Comparison of ENCODE assay signal across 11 cellular contexts in the genomic region with DNA sequence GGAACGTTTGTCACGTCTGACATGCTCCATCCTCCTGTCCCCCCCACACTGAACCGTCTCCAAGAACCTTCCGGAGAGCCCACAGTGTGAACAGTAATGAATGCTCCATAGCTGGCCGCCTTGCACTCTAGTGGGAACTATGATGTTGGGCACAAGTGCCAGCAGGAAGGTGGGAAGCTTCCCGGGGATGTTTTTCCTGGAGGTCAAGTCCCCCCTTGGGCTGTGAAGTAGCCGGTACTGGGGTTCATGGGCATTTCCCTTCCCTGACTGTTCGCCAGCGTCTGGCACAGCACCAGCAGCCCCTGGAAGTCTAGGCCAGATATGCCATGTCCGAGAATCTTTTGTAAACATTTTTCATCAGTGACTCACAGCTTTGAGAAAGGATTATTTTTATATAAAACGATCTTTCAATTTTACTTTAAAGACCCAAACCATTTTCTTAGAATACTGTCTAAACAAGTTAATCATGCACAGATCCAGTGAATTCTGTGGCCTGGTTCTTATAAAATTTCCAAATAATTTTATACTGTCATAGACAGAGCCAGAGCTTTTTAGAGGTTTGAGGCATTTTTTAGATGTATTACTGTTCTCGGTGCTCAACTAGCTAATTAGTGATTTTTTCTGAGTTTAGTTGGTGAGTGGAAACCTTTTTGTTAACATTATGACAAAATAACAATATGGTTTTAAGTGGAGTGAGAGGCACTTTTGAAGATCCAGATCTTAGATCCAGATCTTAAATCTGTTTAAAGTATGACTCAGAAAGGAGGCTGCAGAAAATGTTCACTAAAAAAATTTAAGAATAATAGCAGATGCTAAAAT. TPM values are rescaled to one million over a fixed set of nuclear protein-coding genes. Genes with fewer than 3 reads are reported as not detected.
DNase-seq lines count a peak whose midpoint lies in the region; ATAC-seq, FAIRE-seq and TF ChIP-seq lines count a peak whose summit lies in the region.
"Had no signal": no experiment of that assay in that cellular context is flagged by ENCODE, and none has a peak within 500 bp of the region (broad histone marks: within the 10 kb centered on the region; RNA-seq: fewer than 3 reads in every experiment).

No MANE protein-coding gene starts in this region.

- H3K4me2 ChIP-seq in SK-N-SH: peak overlapping the region; percentile 74

- TF ChIP-seq RAD21 in SK-N-SH (IDR thresholded peaks at IDR 0.05; ENCODE audit: low read length): no peak

- WGBS in SK-N-SH (ENCODE audit: low lambda C conversion rate): 4% methylated on average over 12 of the region's 12 CpGs
- WGBS in pancreas, 2 donors: 40 to 46% methylated on average over 12 of the region's 12 CpGs

- no peaks in the 10 kb centered on the region for H3K36me3 ChIP-seq in SK-N-SH (replicated peaks in 1 of 2; ENCODE audit: control insufficient read depth in 1 of 2, insufficient read depth in 2 of 2, low read length in 1 of 2)
- no peaks in the 10 kb centered on the region for H3K36me3 ChIP-seq in pancreas

- CTCF ChIA-PET in SK-N-SH (lab: Yijun Ruan, JAX): interaction anchor here (0.7 to 2.4 kb wide), 6 partner anchors 8 to 146 kb away, joined by 3 to 16 read pairs (median 4); no protein-coding TSS in a partner anchor

- peak overlapping the region; percentile 23 to 55; a peak in 3 of 4 replicates for H3K4me3 ChIP-seq in SK-N-SH (ENCODE audit: low read depth in 2 of 2, low read length in 1 of 2)
- no peak overlapping the region for H3K4me3 ChIP-seq in pancreas

- intact Hi-C loops in pancreas (cut with DNase I): no loop called here

- H4K20me1 ChIP-seq in SK-N-SH (ENCODE audit: insufficient read depth): peaks cover 53% of the 10 kb centered on the region

- TF ChIP-seq CTCF in SK-N-SH (IDR thresholded peaks at IDR 0.05): no peak
- TF ChIP-seq CTCF in pancreas (IDR thresholded peaks at IDR 0.05): no peak

- H3K27ac ChIP-seq in SK-N-SH (ENCODE audit: low read depth in 2 of 2, low read length in 1 of 2) (peak overlapping the region; percentile 87 to 99), pancreas (peak overlapping the region; percentile 36 to 76 (median 65))

- DNase-seq in Ammon's horn (ENCODE audit: low spot score): peak; percentile 69
- DNase-seq in SK-N-SH: peak; percentile 60
- peak; percentile 32 for DNase-seq in fibroblast of the conjunctiva (ENCODE audit: low read depth)
- peak in 2 of 6 donors; percentile 36 to 45 for DNase-seq in pancreas
- no peak for DNase-seq in cerebellar cortex (ENCODE audit: low spot score)
- no peak for DNase-seq in DMS79 treated with DMSO at 0.1 percent for 48 hours (lab: John Stamatoyannopoulos, UW)
- no peak for DNase-seq in NCI-H2029 (lab: John Stamatoyannopoulos, UW)
- DNase-seq: activated CD4-positive, alpha-beta T cell treated with anti-CD3 and anti-CD28 coated beads, Interleukin-2, amount 10 ng/mL, durations not matched to agents 7 days and 5 days; GDM1 had no signal

- H3K9me2 ChIP-seq in SK-N-SH: no peaks in the 10 kb centered on the region

- FAIRE-seq in pancreas (lab: Jason Lieb, UNC): no peak

- no peak overlapping the region for H2AFZ ChIP-seq in SK-N-SH (ENCODE audit: low read depth)

- H3K9ac ChIP-seq in SK-N-SH: peak overlapping the region; percentile 86

- POLR2A ChIA-PET in SK-N-SH (lab: Yijun Ruan, JAX): interaction anchor here (0.8 kb wide), 1 partner anchor 11 kb away, joined by 3 read pairs; a partner anchor contains a TSS

- no peaks in the 10 kb centered on the region for H3K27me3 ChIP-seq in SK-N-SH (ENCODE audit: insufficient read depth)
- H3K27me3 ChIP-seq in pancreas: no peaks in the 10 kb centered on the region

- peaks cover 40 to 68% of the 10 kb centered on the region in 2 experiments for H3K4me1 ChIP-seq in SK-N-SH (ENCODE audit: control insufficient read depth in 1 of 2, insufficient read depth in 2 of 2, low read depth in 1 of 2, low read length in 1 of 2)
- peaks cover 5 to 13% (median 8%) of the 10 kb centered on the region in 3 donors for H3K4me1 ChIP-seq in pancreas

- peaks cover 75% of the 10 kb centered on the region for H3K79me2 ChIP-seq in SK-N-SH (ENCODE audit: insufficient read depth)

- TF ChIP-seq EP300 in SK-N-SH (IDR thresholded peaks at IDR 0.05; ENCODE audit: borderline replicate concordance in 1 of 2, low read depth in 1 of 2, low read length in 1 of 2): peak in 1 of 2 experiments; percentile 60; a peak in 3 of 4 replicates

- ATAC-seq in pancreas (peak; percentile 27 to 54 (median 49)), GM21737 (IDR thresholded peaks at IDR 0.05; ENCODE audit: unreplicated experiment) (no peak)

- H3K9me3 ChIP-seq in SK-N-SH (no peaks in the 10 kb centered on the region), pancreas (no peaks in the 10 kb centered on the region)

- peaks cover 64% of the 10 kb centered on the region for H3F3A ChIP-seq in SK-N-SH (replicated peaks; ENCODE audit: insufficient read depth)

TF ChIP-seq in SK-N-SH, 30 proteins besides CTCF, POLR2A, EP300 and RAD21 (continues in another document):
- TF ChIP-seq RCOR1 (IDR thresholded peaks at IDR 0.05; ENCODE audit: low read length) (no peak), MEF2A (IDR thresholded peaks at IDR 0.05; ENCODE audit: borderline replicate concordance, low read depth) (no peak), FOSL2 (IDR thresholded peaks at IDR 0.05; ENCODE audit: borderline replicate concordance, low read depth) (peak; percentile 72), YY1 (IDR thresholded peaks at IDR 0.05; ENCODE audit: low read depth) (no peak), EZH2phosphoT487 (IDR thresholded peaks at IDR 0.05; ENCODE audit: borderline replicate concordance, low read depth) (no peak), FOXJ3 (CRISPR knock-in tag; IDR thresholded peaks at IDR 0.05) (no peak), FOXM1 (IDR thresholded peaks at IDR 0.05; ENCODE audit: low read depth) (peak; percentile 46; the same call in 1 of the 2 replicates), NFIC (IDR thresholded peaks at IDR 0.05; ENCODE audit: borderline replicate concordance) (peak; percentile 95), GABPA (IDR thresholded peaks at IDR 0.05; ENCODE audit: low read depth) (no peak), POLR2AphosphoS5 (IDR thresholded peaks at IDR 0.05; ENCODE audit: low read depth, low read length) (no peak; the same call in 1 of the 2 replicates)
- TF ChIP-seq, protein P1, sequence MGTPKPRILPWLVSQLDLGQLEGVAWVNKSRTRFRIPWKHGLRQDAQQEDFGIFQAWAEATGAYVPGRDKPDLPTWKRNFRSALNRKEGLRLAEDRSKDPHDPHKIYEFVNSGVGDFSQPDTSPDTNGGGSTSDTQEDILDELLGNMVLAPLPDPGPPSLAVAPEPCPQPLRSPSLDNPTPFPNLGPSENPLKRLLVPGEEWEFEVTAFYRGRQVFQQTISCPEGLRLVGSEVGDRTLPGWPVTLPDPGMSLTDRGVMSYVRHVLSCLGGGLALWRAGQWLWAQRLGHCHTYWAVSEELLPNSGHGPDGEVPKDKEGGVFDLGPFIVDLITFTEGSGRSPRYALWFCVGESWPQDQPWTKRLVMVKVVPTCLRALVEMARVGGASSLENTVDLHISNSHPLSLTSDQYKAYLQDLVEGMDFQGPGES (IDR thresholded peaks at IDR 0.05; ENCODE audit: low read depth, low read length): no peak
- TF ChIP-seq, protein P2, sequence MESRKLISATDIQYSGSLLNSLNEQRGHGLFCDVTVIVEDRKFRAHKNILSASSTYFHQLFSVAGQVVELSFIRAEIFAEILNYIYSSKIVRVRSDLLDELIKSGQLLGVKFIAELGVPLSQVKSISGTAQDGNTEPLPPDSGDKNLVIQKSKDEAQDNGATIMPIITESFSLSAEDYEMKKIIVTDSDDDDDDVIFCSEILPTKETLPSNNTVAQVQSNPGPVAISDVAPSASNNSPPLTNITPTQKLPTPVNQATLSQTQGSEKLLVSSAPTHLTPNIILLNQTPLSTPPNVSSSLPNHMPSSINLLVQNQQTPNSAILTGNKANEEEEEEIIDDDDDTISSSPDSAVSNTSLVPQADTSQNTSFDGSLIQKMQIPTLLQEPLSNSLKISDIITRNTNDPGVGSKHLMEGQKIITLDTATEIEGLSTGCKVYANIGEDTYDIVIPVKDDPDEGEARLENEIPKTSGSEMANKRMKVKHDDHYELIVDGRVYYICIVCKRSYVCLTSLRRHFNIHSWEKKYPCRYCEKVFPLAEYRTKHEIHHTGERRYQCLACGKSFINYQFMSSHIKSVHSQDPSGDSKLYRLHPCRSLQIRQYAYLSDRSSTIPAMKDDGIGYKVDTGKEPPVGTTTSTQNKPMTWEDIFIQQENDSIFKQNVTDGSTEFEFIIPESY (IDR thresholded peaks at IDR 0.05; ENCODE audit: borderline replicate concordance, low read depth): no peak
- TF ChIP-seq, protein P3, sequence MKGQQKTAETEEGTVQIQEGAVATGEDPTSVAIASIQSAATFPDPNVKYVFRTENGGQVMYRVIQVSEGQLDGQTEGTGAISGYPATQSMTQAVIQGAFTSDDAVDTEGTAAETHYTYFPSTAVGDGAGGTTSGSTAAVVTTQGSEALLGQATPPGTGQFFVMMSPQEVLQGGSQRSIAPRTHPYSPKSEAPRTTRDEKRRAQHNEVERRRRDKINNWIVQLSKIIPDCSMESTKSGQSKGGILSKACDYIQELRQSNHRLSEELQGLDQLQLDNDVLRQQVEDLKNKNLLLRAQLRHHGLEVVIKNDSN (IDR thresholded peaks at IDR 0.05; ENCODE audit: borderline replicate concordance, low read depth): no peak

RNA-seq across cellular contexts. Expression of a gene that starts 11.6 kb away (rescaled TPM):
- polyA plus RNA-seq in SK-N-SH (2012; rRNA removed) (23.5 and 24.6 TPM in 2 replicates), pancreas (10 to 100 TPM; 15.3 to 16.8 TPM)
- polyA plus RNA-seq in SK-N-SH (2012; cell fraction: cytosol; rRNA removed): 16.8 and 22.1 TPM in 2 replicates
- polyA plus RNA-seq in SK-N-SH (2012; cell fraction: nucleus; rRNA removed): 46.2 and 46.5 TPM in 2 replicates
- total RNA-seq in pancreas: 10 to 100 TPM; 16.4 to 31.9 (median 22.2) TPM

RNA-seq across cellular contexts. Expression of a gene that starts 49.9 kb away (rescaled TPM):
- polyA plus RNA-seq in SK-N-SH (2012; rRNA removed): not detected in 2 replicates
- not detected in 2 replicates for polyA plus RNA-seq in SK-N-SH (2012; cell fraction: cytosol; rRNA removed)
- polyA plus RNA-seq in SK-N-SH (2012; cell fraction: nucleus; rRNA removed): not detected in 2 replicates
- total RNA-seq in pancreas: not detected
- not detected for polyA plus RNA-seq in pancreas
- total RNA-seq: activated CD4-positive, alpha-beta T cell treated with anti-CD3 and anti-CD28 coated beads, Interleukin-2, amount 10 ng/mL, durations not matched to agents 7 days and 5 days had no signal
- polyA plus RNA-seq: neural cell had no signal

Comparison
In these comparisons a context has a peak if more than half of its experiments do, and no peak if none do; other contexts are left out.
1. DNase-seq: peak in Ammon's horn (single experiment), SK-N-SH (single experiment) and fibroblast of the conjunctiva (single experiment); none in cerebellar cortex (single experiment), DMS79 treated with DMSO at 0.1 percent for 48 hours (single experiment) and NCI-H2029 (single experiment).
2. H3K4me3 ChIP-seq: peak in SK-N-SH (2 of 2); none in pancreas (0 of 4).